ENCODE assay signal across 8 cellular contexts in the genomic region with DNA sequence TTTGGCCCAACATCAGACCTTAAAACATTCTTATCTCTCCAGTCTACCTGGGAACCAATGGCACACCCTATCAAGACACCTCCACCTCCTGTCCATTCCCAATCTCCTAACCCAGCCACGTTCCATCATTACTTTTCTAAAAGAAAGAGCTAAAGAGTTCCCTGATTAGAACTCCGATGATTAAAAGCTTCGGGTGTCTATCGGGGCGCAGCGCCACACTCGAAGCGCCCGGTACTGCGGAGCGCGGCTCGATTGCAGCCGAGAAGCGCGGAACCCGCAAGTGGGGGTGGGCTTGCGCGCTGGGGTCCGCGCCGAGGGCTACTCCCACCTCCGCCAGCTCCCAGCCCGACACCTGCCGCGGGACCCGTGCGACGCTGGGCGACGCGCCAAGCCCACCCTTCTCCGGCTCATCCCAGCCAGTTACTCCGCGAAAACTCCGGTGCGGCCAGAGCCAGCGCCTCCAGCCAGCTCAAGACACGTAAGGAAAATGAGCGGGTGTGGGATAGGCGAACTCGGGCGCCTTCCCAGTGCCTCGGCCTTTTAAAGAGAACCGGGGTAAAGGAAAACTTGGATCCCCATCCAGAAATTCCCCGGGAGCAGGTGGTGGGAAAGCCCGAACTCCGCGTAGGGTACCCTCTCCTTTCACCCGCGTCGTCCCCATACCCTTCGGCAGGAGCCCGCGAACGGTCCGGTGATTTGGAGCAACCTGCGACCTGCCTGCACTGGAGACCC. TPM values are rescaled to one million over a fixed set of nuclear protein-coding genes. Genes with fewer than 3 reads are reported as not detected.
DNase-seq lines count a peak whose midpoint lies in the region; ATAC-seq, FAIRE-seq and TF ChIP-seq lines count a peak whose summit lies in the region.

No MANE protein-coding gene starts in this region.

- peak overlapping the region; percentile 15 for H3K27ac Mint-ChIP-seq in Calu3 (ENCODE audit: unreplicated experiment)

- H3K18ac ChIP-seq in IMR-90 (ENCODE audit: low read depth, low read length) (no peak overlapping the region), mesendoderm (ENCODE audit: low read length) (no peak overlapping the region)

- peaks cover 21% of the 10 kb centered on the region for H3K36me3 Mint-ChIP-seq in Calu3 (ENCODE audit: insufficient read depth, unreplicated experiment)

- CTCF ChIA-PET in Calu3 (lab: Charles Lee), result interaction anchor here (0.7 to 1.7 kb wide), 2 partner anchors 163 to 182 kb away, joined by 3 to 6 read pairs; partner anchors contain the start of gene TMA16
- CTCF ChIA-PET in IMR-90 (lab: Yijun Ruan, JAX), result interaction anchor here (0.6 to 2.0 kb wide), 7 partner anchors 9 to 2000 kb away, joined by 3 to 5 read pairs (median 4); no protein-coding TSS in a partner anchor

- H3K23ac ChIP-seq in IMR-90 (ENCODE audit: low read depth, low read length) (no peak overlapping the region), mesendoderm (ENCODE audit: low read length) (no peak overlapping the region)

- H3K4ac ChIP-seq in IMR-90 (ENCODE audit: low read depth, low read length) (no peak overlapping the region), mesendoderm (ENCODE audit: low read depth, low read length) (no peak overlapping the region)

- no peak overlapping the region for H2AK5ac ChIP-seq in IMR-90 (ENCODE audit: low read depth, low read length)
- H2AK5ac ChIP-seq in mesendoderm (ENCODE audit: low read length), result no peak overlapping the region

- H2BK5ac ChIP-seq in IMR-90 (ENCODE audit: low read depth, low read length, poor library complexity, severe bottlenecking) (no peak overlapping the region), mesendoderm (ENCODE audit: low read length) (no peak overlapping the region)

- H2BK120ac ChIP-seq in IMR-90 (ENCODE audit: low read depth, low read length) (no peak overlapping the region), mesendoderm (ENCODE audit: low read depth, low read length) (no peak overlapping the region)

- no peak for FAIRE-seq in urothelium cell line (lab: Jason Lieb, UNC)

- BruUV-seq in Calu3 (replicated peaks; lab: Mats Ljungman, UMichigan) (no TSS peak), IMR-90 (replicated peaks; lab: Mats Ljungman, UMichigan) (no TSS peak)

- H3K27me3 ChIP-seq in IMR-90 (ENCODE audit: control insufficient read depth, insufficient read depth, low read length), result peaks cover 19% of the 10 kb centered on the region
- H3K27me3 ChIP-seq in ectodermal cell (ENCODE audit: control insufficient read depth, insufficient read depth, low read length, poor library complexity, severe bottlenecking), result peaks cover 26% of the 10 kb centered on the region
- H3K27me3 ChIP-seq in mesendoderm (ENCODE audit: insufficient read depth, low read length, poor library complexity), result no peaks in the 10 kb centered on the region

- peak overlapping the region; percentile 61 for H2AK9ac ChIP-seq in IMR-90 (replicated peaks; ENCODE audit: low read depth, low read length, poor library complexity)

- ATAC-seq in IMR-90 (ENCODE audit: low read depth) (peak; percentile 56; the same call in 1 of the 2 replicates), GM18519 (IDR thresholded peaks at IDR 0.05; ENCODE audit: low FRiP score, unreplicated experiment) (no peak)

- H3K4me3 ChIP-seq in IMR-90 (ENCODE audit: insufficient read depth, low read depth, low read length) (peak overlapping the region; percentile 46), ectodermal cell (ENCODE audit: insufficient read depth, low read depth, low read length) (peak overlapping the region; percentile 67), mesendoderm (ENCODE audit: low read length) (peak overlapping the region; percentile 56)

- H3K9me1 ChIP-seq in IMR-90 (ENCODE audit: insufficient read depth, low read length), result no peaks in the 10 kb centered on the region

- intact Hi-C loops in Calu3 (cut with micrococcal nuclease; ENCODE audit: unreplicated experiment) (loop anchor here (1.0 to 5.0 kb wide), 6 partner anchors 161 to 834 kb away; partner anchors contain the start of gene TMA16), IMR-90 (cut with micrococcal nuclease) (loop anchor here (1.0 to 5.0 kb wide), 4 partner anchors 164 to 834 kb away; partner anchors contain the start of gene NAF1)

- no peak overlapping the region for H4K91ac ChIP-seq in IMR-90 (ENCODE audit: insufficient read depth, low read depth, low read length)

- WGBS in IMR-90 (ENCODE audit: extremely low coverage in 2 of 2, insufficient read length in 1 of 2), 2 experiments, result 0% methylated on average over 9 of the region's 58 CpGs; no CpG with 5 or more reads in 1 of the 2 experiments
- WGBS in ectodermal cell, 2 experiments, result 1 to 2% methylated on average over 58 of the region's 58 CpGs
- WGBS in mesendoderm (ENCODE audit: extremely low coverage, insufficient coverage, low lambda C conversion rate), result no CpG with 5 or more reads among the region's 58 CpGs

- no peaks in the 10 kb centered on the region for H4K20me1 ChIP-seq in IMR-90 (ENCODE audit: insufficient read depth, low read length)

- H2AFZ ChIP-seq in IMR-90 (replicated peaks; ENCODE audit: low read length, poor library complexity), result peak overlapping the region; percentile 91

- no peak for TF ChIP-seq RAD21 in IMR-90 (IDR thresholded peaks at IDR 0.05; ENCODE audit: low read length)

- no peaks in the 10 kb centered on the region for H3K9me3 Mint-ChIP-seq in Calu3 (ENCODE audit: low read depth, unreplicated experiment)

- H3K9ac ChIP-seq in IMR-90 (ENCODE audit: low read depth, low read length) (no peak overlapping the region), mesendoderm (ENCODE audit: low read length) (peak overlapping the region; percentile 73)

- in situ Hi-C loops in IMR-90 (cut with MboI; ENCODE audit: low sequenced_read_pairs), result loop anchor here (5.0 to 10.0 kb wide), 2 partner anchors 224 to 837 kb away; no protein-coding TSS in a partner anchor

- H3K4me3 Mint-ChIP-seq in Calu3 (ENCODE audit: low read depth, unreplicated experiment), result peak overlapping the region; percentile 69

- dilution Hi-C loops in IMR-90 (cut with HindIII; ENCODE audit: low sequenced_read_pairs, unreplicated experiment), result no loop called here

- DNase-seq in Calu3 (peak; percentile 19), IMR-90 (no peak), mesendoderm (peak; percentile 44), urothelium cell line (ENCODE audit: low spot score) (peak; percentile 46), HCEC 1CT (no peak), KG1 (lab: John Stamatoyannopoulos, UW) (no peak)

- H3K56ac ChIP-seq in IMR-90 (ENCODE audit: extremely low read depth, insufficient read depth, low read length) (no peak overlapping the region), mesendoderm (ENCODE audit: low read length) (peak overlapping the region; percentile 71)

- H3K79me1 ChIP-seq in IMR-90 (ENCODE audit: low read depth in 1 of 2, low read length in 2 of 2) (no peaks in the 10 kb centered on the region), mesendoderm (ENCODE audit: low read length) (no peaks in the 10 kb centered on the region)

- H3K4me2 ChIP-seq in IMR-90 (ENCODE audit: low read depth, low read length) (peak overlapping the region; percentile 93), mesendoderm (ENCODE audit: low read length) (peak overlapping the region; percentile 80)

- POLR2A ChIA-PET in IMR-90 (lab: Charles Lee; ENCODE audit: unreplicated experiment), result no interaction called here

- H3K4me1 ChIP-seq in IMR-90 (ENCODE audit: control insufficient read depth, insufficient read depth, low read length) (no peaks in the 10 kb centered on the region), ectodermal cell (ENCODE audit: control insufficient read depth, insufficient read depth, low read length) (no peaks in the 10 kb centered on the region), mesendoderm (ENCODE audit: control insufficient read depth, low read depth, low read length) (no peaks in the 10 kb centered on the region)

- H4K8ac ChIP-seq in IMR-90 (ENCODE audit: low read depth in 2 of 2, low read length in 2 of 2) (no peak overlapping the region), mesendoderm (ENCODE audit: low read depth, low read length) (no peak overlapping the region)

- H2BK15ac ChIP-seq in IMR-90 (ENCODE audit: low read depth, low read length), result no peak overlapping the region
- H2BK15ac ChIP-seq in mesendoderm (replicated peaks; ENCODE audit: low read depth), result no peak overlapping the region

- no peak overlapping the region for H4K5ac ChIP-seq in IMR-90 (ENCODE audit: low read depth, low read length)
- no peak overlapping the region for H4K5ac ChIP-seq in mesendoderm (ENCODE audit: low read length)

- H3K27me3 Mint-ChIP-seq in Calu3 (ENCODE audit: unreplicated experiment), result no peaks in the 10 kb centered on the region

- no peaks in the 10 kb centered on the region for H3K36me3 ChIP-seq in IMR-90 (ENCODE audit: control insufficient read depth, insufficient read depth, low read length)
- no peaks in the 10 kb centered on the region for H3K36me3 ChIP-seq in ectodermal cell (ENCODE audit: control insufficient read depth, insufficient read depth, low read length)
- no peaks in the 10 kb centered on the region for H3K36me3 ChIP-seq in mesendoderm (ENCODE audit: control insufficient read depth, insufficient read depth, low read length)

- H3K27ac ChIP-seq in IMR-90 (ENCODE audit: insufficient read depth, low read length) (no peak overlapping the region), ectodermal cell (ENCODE audit: insufficient read depth, low read depth, low read length, poor library complexity, severe bottlenecking) (no peak overlapping the region), mesendoderm (ENCODE audit: low read depth, low read length) (no peak overlapping the region)

- TF ChIP-seq CTCF in Calu3 (IDR thresholded peaks at IDR 0.05; ENCODE audit: unreplicated experiment) (no peak), IMR-90 (conservative IDR thresholded peaks at IDR 0.05; ENCODE audit: low read depth, low read length) (no peak)

- H3K14ac ChIP-seq in IMR-90 (replicated peaks; ENCODE audit: low read depth, low read length), result no peak overlapping the region

- TF ChIP-seq POLR2A in IMR-90 (IDR thresholded peaks at IDR 0.05; ENCODE audit: low read depth, low read length), result no peak

- no peaks in the 10 kb centered on the region for H3K79me2 ChIP-seq in mesendoderm (ENCODE audit: control insufficient read depth, insufficient read depth, low read length)

- peaks cover 14% of the 10 kb centered on the region for H3K4me1 Mint-ChIP-seq in Calu3 (ENCODE audit: low read depth, unreplicated experiment)

- H3K9me3 ChIP-seq in IMR-90 (ENCODE audit: control insufficient read depth, insufficient read depth, low read length) (no peaks in the 10 kb centered on the region), ectodermal cell (ENCODE audit: control insufficient read depth, low read length) (no peaks in the 10 kb centered on the region)

- H2BK20ac ChIP-seq in IMR-90 (ENCODE audit: low read depth, low read length), result no peak overlapping the region

RNA-seq across cellular contexts. Expression of gene NPY1R, which starts 0.6 kb away (rescaled TPM):
- total RNA-seq in Calu3 (2022), result 6.9 and 11.3 TPM in 2 replicates
- total RNA-seq in IMR-90 (2012; rRNA removed), result under 0.01 TPM in 2 replicates
- not detected in 2 replicates for polyA plus RNA-seq in IMR-90 (2012; rRNA removed)
- polyA plus RNA-seq in IMR-90 (2012; cell fraction: cytosol; rRNA removed), result not detected in 2 replicates
- polyA plus RNA-seq in IMR-90 (2012; cell fraction: nucleus; rRNA removed; ENCODE audit: low replicate concordance), result 0.09 TPM in 1 of 2 replicates, not detected in the other
- polyA plus RNA-seq in ectodermal cell (2013, experiment 1 of 4), result 2.9 TPM
- polyA plus RNA-seq in ectodermal cell (2013, experiment 2 of 4), result 3.5 TPM
- 3.1 TPM for polyA plus RNA-seq in ectodermal cell (2013, experiment 3 of 4)
- 2.3 TPM for polyA plus RNA-seq in ectodermal cell (2013, experiment 4 of 4)
- polyA plus RNA-seq in mesendoderm (2013, experiment 1 of 2), result 2.3 TPM
- 2.5 TPM for polyA plus RNA-seq in mesendoderm (2013, experiment 2 of 2)

RNA-seq across cellular contexts. Expression of gene NPY5R, which starts 11.9 kb away (rescaled TPM):
- total RNA-seq in Calu3 (2022) (1.2 and 1.3 TPM in 2 replicates), IMR-90 (2012; rRNA removed) (not detected in 2 replicates)
- polyA plus RNA-seq in IMR-90 (2012; rRNA removed), result not detected in 2 replicates
- polyA plus RNA-seq in IMR-90 (2012; cell fraction: cytosol; rRNA removed), result not detected in 2 replicates
- polyA plus RNA-seq in IMR-90 (2012; cell fraction: nucleus; rRNA removed; ENCODE audit: low replicate concordance), result not detected in 2 replicates
- 0.48 TPM for polyA plus RNA-seq in ectodermal cell (2013, experiment 1 of 4)
- polyA plus RNA-seq in ectodermal cell (2013, experiment 2 of 4), result 0.75 TPM
- polyA plus RNA-seq in ectodermal cell (2013, experiment 3 of 4), result 0.53 TPM
- polyA plus RNA-seq in ectodermal cell (2013, experiment 4 of 4), result 0.73 TPM
- 0.39 TPM for polyA plus RNA-seq in mesendoderm (2013, experiment 1 of 2)
- 0.42 TPM for polyA plus RNA-seq in mesendoderm (2013, experiment 2 of 2)

Comparison
In these comparisons a context has a peak if more than half of its experiments do, and no peak if none do; other contexts are left out.
1. DNase-seq: peak in Calu3 (single experiment), mesendoderm (single experiment) and urothelium cell line (single experiment); none in IMR-90 (single experiment), HCEC 1CT (single experiment) and KG1 (single experiment).
2. Peak in every context shown above with its lines, with median percentiles within 50 percentile points of each other: H3K4me3 ChIP-seq.